Comparison of ENCODE assay signal across 11 cellular contexts in the genomic region with DNA sequence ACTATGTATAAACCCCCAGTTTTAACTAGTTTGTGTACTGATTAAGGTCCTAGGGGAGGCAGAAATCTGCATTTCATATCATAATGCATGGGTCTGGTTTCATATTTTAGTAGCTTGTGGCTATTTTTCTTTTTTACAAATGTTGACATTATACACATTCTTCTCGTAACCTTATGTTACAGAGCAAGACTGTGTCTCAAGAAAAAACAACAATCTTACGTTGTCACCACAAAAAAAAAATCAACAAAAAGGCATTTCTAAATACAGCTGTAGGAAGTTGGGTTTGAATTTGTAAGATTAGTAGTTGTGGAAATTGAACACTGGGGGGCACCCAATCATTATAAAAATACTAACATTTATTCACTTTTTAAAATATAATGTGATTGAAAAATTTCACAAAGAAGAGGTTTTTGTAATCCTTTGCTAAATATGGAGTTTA. TPM values are rescaled to one million over a fixed set of nuclear protein-coding genes. Genes with fewer than 3 reads are reported as not detected.
DNase-seq lines count a peak whose midpoint lies in the region; ATAC-seq, FAIRE-seq and TF ChIP-seq lines count a peak whose summit lies in the region.
"Had no signal": no experiment of that assay in that cellular context is flagged by ENCODE, and none has a peak within 500 bp of the region (broad histone marks: within the 10 kb centered on the region; RNA-seq: fewer than 3 reads in every experiment).

No MANE protein-coding gene starts in this region.

- peak overlapping the region; percentile 27 for H3K9ac ChIP-seq in SK-N-MC (ENCODE audit: insufficient read length)

- H3K4me3 ChIP-seq in AG04449 (ENCODE audit: low read depth, low read length): no peak overlapping the region
- H3K4me3 ChIP-seq in SK-N-MC: no peak overlapping the region

- H3K4me3 Mint-ChIP-seq in activated CD8-positive, alpha-beta memory T cell treated with anti-CD3 and anti-CD28 coated beads, Interleukin-2, amount 10 ng/mL, durations not matched to agents 7 days and 5 days: no peak overlapping the region
- H3K4me3 Mint-ChIP-seq: stimulated activated effector memory CD8-positive, alpha-beta T cell treated with anti-CD3 and anti-CD28 coated beads, Interleukin-12 subunit alpha, Interleukin-12 subunit beta, amount 100 ng/mL, for 72 hours had no signal

- no peaks in the 10 kb centered on the region for H3K9me3 Mint-ChIP-seq in activated CD8-positive, alpha-beta memory T cell treated with anti-CD3 and anti-CD28 coated beads, Interleukin-2, amount 10 ng/mL, durations not matched to agents 7 days and 5 days (ENCODE audit: low read depth)
- H3K9me3 Mint-ChIP-seq: stimulated activated effector memory CD8-positive, alpha-beta T cell treated with anti-CD3 and anti-CD28 coated beads, Interleukin-12 subunit alpha, Interleukin-12 subunit beta, amount 100 ng/mL, for 72 hours had no signal

- ATAC-seq in HG02642 (IDR thresholded peaks at IDR 0.05; ENCODE audit: poor library complexity, unreplicated experiment) (no peak), GM21576 (IDR thresholded peaks at IDR 0.05; ENCODE audit: unreplicated experiment) (no peak), GM18517 (IDR thresholded peaks at IDR 0.05; ENCODE audit: unreplicated experiment) (no peak)
- no peak for ATAC-seq in activated CD8-positive, alpha-beta memory T cell treated with anti-CD3 and anti-CD28 coated beads, Interleukin-2, amount 10 ng/mL, durations not matched to agents 7 days and 5 days
- ATAC-seq: stimulated activated effector memory CD8-positive, alpha-beta T cell treated with anti-CD3 and anti-CD28 coated beads, Interleukin-12 subunit alpha, Interleukin-12 subunit beta, amount 100 ng/mL, for 72 hours had no signal

- H3K27me3 Mint-ChIP-seq in activated CD8-positive, alpha-beta memory T cell treated with anti-CD3 and anti-CD28 coated beads, Interleukin-2, amount 10 ng/mL, durations not matched to agents 7 days and 5 days: peaks cover 6% of the 10 kb centered on the region

- no peak overlapping the region for H3K27ac Mint-ChIP-seq in activated CD8-positive, alpha-beta memory T cell treated with anti-CD3 and anti-CD28 coated beads, Interleukin-2, amount 10 ng/mL, durations not matched to agents 7 days and 5 days
- H3K27ac Mint-ChIP-seq: stimulated activated effector memory CD8-positive, alpha-beta T cell treated with anti-CD3 and anti-CD28 coated beads, Interleukin-12 subunit alpha, Interleukin-12 subunit beta, amount 100 ng/mL, for 72 hours had no signal

- no peaks in the 10 kb centered on the region for H3K9me3 ChIP-seq in SK-N-MC (ENCODE audit: low read depth, low read length)

- CTCF ChIA-PET in AG04449 (lab: Yijun Ruan, JAX): interaction anchor here (0.7 to 3.0 kb wide), 13 partner anchors 9 to 618 kb away, joined by 3 to 16 read pairs (median 6); no protein-coding TSS in a partner anchor
- CTCF ChIA-PET in activated CD8-positive, alpha-beta memory T cell treated with anti-CD3 and anti-CD28 coated beads, Interleukin-2, amount 10 ng/mL, durations not matched to agents 7 days and 5 days (lab: Charles Lee): interaction anchor here (0.8 to 2.0 kb wide), 10 partner anchors 10 to 614 kb away, joined by 3 to 6 read pairs (median 3); partner anchors contain the start of gene ERICH6

- no peaks in the 10 kb centered on the region for H3K36me3 Mint-ChIP-seq in activated CD8-positive, alpha-beta memory T cell treated with anti-CD3 and anti-CD28 coated beads, Interleukin-2, amount 10 ng/mL, durations not matched to agents 7 days and 5 days

- peaks cover 5% of the 10 kb centered on the region for H3K4me1 Mint-ChIP-seq in activated CD8-positive, alpha-beta memory T cell treated with anti-CD3 and anti-CD28 coated beads, Interleukin-2, amount 10 ng/mL, durations not matched to agents 7 days and 5 days

- peak; percentile 15 for FAIRE-seq in GM18507 (lab: Jason Lieb, UNC)

- no peak for DNase-seq in AG04449 (ENCODE audit: low read depth, low spot score)
- DNase-seq in GM18507 (ENCODE audit: extremely low spot score, insufficient read length, low read depth): no peak
- DNase-seq in SK-N-MC (ENCODE audit: low read depth, low spot score): peak; percentile 30
- peak; percentile 15 for DNase-seq in glomerular visceral epithelial cell (ENCODE audit: extremely low spot score)
- no peak for DNase-seq in activated CD8-positive, alpha-beta memory T cell treated with anti-CD3 and anti-CD28 coated beads, Interleukin-2, amount 10 ng/mL, durations not matched to agents 7 days and 5 days
- DNase-seq: activated effector memory CD4-positive, alpha-beta T cell treated with Interleukin-2 at 50 U/mL for 16 hours; NCI-H1092 treated with DMSO at 0.1 percent for 48 hours had no signal

- peak; percentile 10 for TF ChIP-seq CTCF in AG04449 (IDR thresholded peaks at IDR 0.05; ENCODE audit: insufficient read depth, low read length, missing control alignments)

- POLR2A ChIA-PET in AG04449 (lab: Yijun Ruan, JAX): no interaction called here

- H3K27ac ChIP-seq in SK-N-MC: no peak overlapping the region

- H3K36me3 ChIP-seq in SK-N-MC (ENCODE audit: insufficient read depth, low read length): no peaks in the 10 kb centered on the region

RNA-seq across cellular contexts. Expression of gene SERP1, which starts 17.9 kb away (rescaled TPM):
- 10 to 100 TPM; 84.8 to 95.9 TPM for total RNA-seq in activated CD8-positive, alpha-beta memory T cell treated with anti-CD3 and anti-CD28 coated beads, Interleukin-2, amount 10 ng/mL, durations not matched to agents 7 days and 5 days

RNA-seq across cellular contexts. Expression of gene EIF2A, which starts 18.2 kb away (rescaled TPM):
- total RNA-seq in activated CD8-positive, alpha-beta memory T cell treated with anti-CD3 and anti-CD28 coated beads, Interleukin-2, amount 10 ng/mL, durations not matched to agents 7 days and 5 days: 10 to 100 TPM; 66.7 to 97.5 TPM

Comparison
In these comparisons a context has a peak if more than half of its experiments do, and no peak if none do; other contexts are left out.
1. DNase-seq: peak in SK-N-MC (single experiment) and glomerular visceral epithelial cell (single experiment); none in AG04449 (single experiment), GM18507 (single experiment) and activated CD8-positive, alpha-beta memory T cell treated with anti-CD3 and anti-CD28 coated beads, Interleukin-2, amount 10 ng/mL, durations not matched to agents 7 days and 5 days (single experiment).